ENCODE assay signal across 1 cellular context in genomic region chr9:128339761-128340690, GRCh38.
TF ChIP-seq lines count a peak whose summit lies in the region.

Gene SLC27A4 (plus strand): TSS chr9:128340527. CDS start chr9:128343133, 2,606 bp downstream.

TF ChIP-seq in HepG2, 621 proteins besides CTCF, POLR2A, EP300 and RAD21 (continued from another document and continues in another):
- TF ChIP-seq SOX13 (IDR thresholded peaks at IDR 0.05) (no peak), SOX13 (CRISPR knock-in tag; conservative IDR thresholded peaks at IDR 0.05 in 1 of 2, IDR thresholded peaks at IDR 0.05 in 1 of 2) (no peak), MEIS1 (CRISPR knock-in tag; IDR thresholded peaks at IDR 0.05; ENCODE audit: borderline replicate concordance) (peak; percentile 60; the same call in 1 of the 2 replicates), ZNF557 (CRISPR knock-in tag; IDR thresholded peaks at IDR 0.05) (no peak), SATB2 (CRISPR knock-in tag; IDR thresholded peaks at IDR 0.05) (no peak), MTERF4 (CRISPR knock-in tag; IDR thresholded peaks at IDR 0.05) (peak; percentile 55; the same call in 1 of the 2 replicates), TAF15 (IDR thresholded peaks at IDR 0.05; ENCODE audit: low read depth, low read length, poor library complexity, severe bottlenecking) (peak; percentile 78), DPF2 (CRISPR knock-in tag; IDR thresholded peaks at IDR 0.05; ENCODE audit: borderline replicate concordance, low read depth) (no peak), HMGXB3 (CRISPR knock-in tag; IDR thresholded peaks at IDR 0.05; ENCODE audit: borderline replicate concordance) (peak; percentile 44; the same call in 1 of the 2 replicates), NCOA5 (CRISPR knock-in tag; IDR thresholded peaks at IDR 0.05) (no peak), ZNF567 (CRISPR knock-in tag; IDR thresholded peaks at IDR 0.05; ENCODE audit: borderline replicate concordance) (no peak), TBX2 (CRISPR knock-in tag; IDR thresholded peaks at IDR 0.05; ENCODE audit: borderline replicate concordance) (peak; percentile 60), MEF2D (CRISPR knock-in tag; IDR thresholded peaks at IDR 0.05) (0 out of 2 replicates have a peak, but pooled peaks have one; percentile 65), FOSL2 (CRISPR knock-in tag; IDR thresholded peaks at IDR 0.05) (peak; percentile 45; the same call in 1 of the 2 replicates), ZNF552 (CRISPR knock-in tag; IDR thresholded peaks at IDR 0.05; ENCODE audit: borderline replicate concordance) (no peak), SALL2 (CRISPR knock-in tag; IDR thresholded peaks at IDR 0.05) (no peak), PHF8 (CRISPR knock-in tag; IDR thresholded peaks at IDR 0.05) (peak; percentile 73; the same call in 1 of the 2 replicates), NCOA1 (CRISPR knock-in tag; IDR thresholded peaks at IDR 0.05) (no peak), ZKSCAN8 (CRISPR knock-in tag; IDR thresholded peaks at IDR 0.05; ENCODE audit: borderline replicate concordance) (no peak), EEA1 (CRISPR knock-in tag; IDR thresholded peaks at IDR 0.05; ENCODE audit: borderline replicate concordance) (no peak; the same call in 1 of the 2 replicates), JDP2 (CRISPR knock-in tag; IDR thresholded peaks at IDR 0.05; ENCODE audit: borderline replicate concordance) (no peak), ZNF337 (CRISPR knock-in tag; IDR thresholded peaks at IDR 0.05; ENCODE audit: borderline replicate concordance, low read depth) (no peak), ZNF382 (CRISPR knock-in tag; IDR thresholded peaks at IDR 0.05; ENCODE audit: borderline replicate concordance) (no peak), PRPF4 (IDR thresholded peaks at IDR 0.05; ENCODE audit: low read depth, low read length, poor library complexity, severe bottlenecking) (no peak), DMAP1 (CRISPR knock-in tag; IDR thresholded peaks at IDR 0.05) (peak; percentile 62; the same call in 1 of the 2 replicates), ZZZ3 (CRISPR knock-in tag; IDR thresholded peaks at IDR 0.05; ENCODE audit: borderline replicate concordance) (no peak; the same call in 1 of the 2 replicates), ZBTB33 (CRISPR knock-in tag; IDR thresholded peaks at IDR 0.05) (no peak; the same call in 1 of the 2 replicates), ZFP37 (CRISPR knock-in tag; IDR thresholded peaks at IDR 0.05; ENCODE audit: borderline replicate concordance) (no peak), ZNF558 (CRISPR knock-in tag; IDR thresholded peaks at IDR 0.05; ENCODE audit: borderline replicate concordance) (no peak), ZNF512 (CRISPR knock-in tag; IDR thresholded peaks at IDR 0.05) (no peak), ZSCAN12 (CRISPR knock-in tag; IDR thresholded peaks at IDR 0.05) (no peak), ETS1 (CRISPR knock-in tag; IDR thresholded peaks at IDR 0.05) (0 out of 2 replicates have a peak, but pooled peaks have one; percentile 39), PAXIP1 (CRISPR knock-in tag; conservative IDR thresholded peaks at IDR 0.05) (no peak), RELA (CRISPR knock-in tag; IDR thresholded peaks at IDR 0.05) (no peak), SNAPC5 (CRISPR knock-in tag; IDR thresholded peaks at IDR 0.05; ENCODE audit: borderline replicate concordance) (no peak), PRMT3 (CRISPR knock-in tag; IDR thresholded peaks at IDR 0.05; ENCODE audit: borderline replicate concordance, low read depth) (no peak), ZNF260 (CRISPR knock-in tag; IDR thresholded peaks at IDR 0.05; ENCODE audit: borderline replicate concordance, low read depth) (no peak), ZBTB34 (CRISPR knock-in tag; IDR thresholded peaks at IDR 0.05) (no peak), TCF7 (IDR thresholded peaks at IDR 0.05; ENCODE audit: low read depth) (no peak), REXO4 (CRISPR knock-in tag; IDR thresholded peaks at IDR 0.05; ENCODE audit: borderline replicate concordance) (no peak), PRDM4 (CRISPR knock-in tag; IDR thresholded peaks at IDR 0.05; ENCODE audit: borderline replicate concordance) (no peak), RARG (CRISPR knock-in tag; IDR thresholded peaks at IDR 0.05; ENCODE audit: low read depth) (no peak), ZNF10 (CRISPR knock-in tag; IDR thresholded peaks at IDR 0.05; ENCODE audit: borderline replicate concordance, low read depth) (no peak), SMYD3 (CRISPR knock-in tag; IDR thresholded peaks at IDR 0.05) (no peak), ZNF839 (CRISPR knock-in tag; IDR thresholded peaks at IDR 0.05; ENCODE audit: borderline replicate concordance) (peak; percentile 52; the same call in 1 of the 2 replicates), MIER2 (CRISPR knock-in tag; IDR thresholded peaks at IDR 0.05) (no peak), ZNF24 (IDR thresholded peaks at IDR 0.05) (peak; percentile 83), RFXANK (CRISPR knock-in tag; IDR thresholded peaks at IDR 0.05) (no peak), ZEB1 (IDR thresholded peaks at IDR 0.05; ENCODE audit: insufficient replicate concordance, low read depth) (no peak), ZSCAN9 (CRISPR knock-in tag; IDR thresholded peaks at IDR 0.05; ENCODE audit: borderline replicate concordance) (no peak)
